14 cellular contexts compared by ENCODE assay signal in genomic region chr18:23939896-23940295, GRCh38.
DNase-seq lines count a peak whose midpoint lies in the region; ATAC-seq and TF ChIP-seq lines count a peak whose summit lies in the region.
"Had no signal": no experiment of that assay in that cellular context is flagged by ENCODE, and none has a peak within 500 bp of the region (broad histone marks: within the 10 kb centered on the region; RNA-seq: fewer than 3 reads in every experiment).

No MANE protein-coding gene starts in this region.

- no peaks in the 10 kb centered on the region for H3K27me3 ChIP-seq in heart left ventricle

- TF ChIP-seq CTCF in heart left ventricle (IDR thresholded peaks at IDR 0.05): no peak

- peaks cover 0 to 7% (median 0%) of the 10 kb centered on the region in 12 donors for H3K4me1 ChIP-seq in heart left ventricle
- H3K4me1 ChIP-seq: Caco-2 had no signal

- CTCF ChIA-PET in T-cell (lab: Charles Lee): interaction anchor here (1.0 to 1.8 kb wide), 3 partner anchors 13 to 78 kb away, joined by 3 to 4 read pairs (median 4); no protein-coding TSS in a partner anchor

- H3K36me3 Mint-ChIP-seq in T-helper 17 cell (ENCODE audit: low read depth): no peaks in the 10 kb centered on the region
- no peaks in the 10 kb centered on the region for H3K36me3 Mint-ChIP-seq in T-cell

- H3K36me3 ChIP-seq in heart left ventricle: peaks cover 0 to 13% (median 0%) of the 10 kb centered on the region in 9 donors

- H3K27me3 Mint-ChIP-seq in T-helper 17 cell: no peaks in the 10 kb centered on the region
- no peaks in the 10 kb centered on the region for H3K27me3 Mint-ChIP-seq in T-cell
- H3K27me3 Mint-ChIP-seq: CD4-positive, alpha-beta T cell had no signal

- intact Hi-C loops in Right ventricle myocardium superior (cut with DNase I): no loop called here
- intact Hi-C loops in heart left ventricle (cut with DNase I): no loop called here

- H3K4me1 Mint-ChIP-seq in T-helper 17 cell (peaks cover 53% of the 10 kb centered on the region), T-cell (peaks cover 64 to 78% (median 73%) of the 10 kb centered on the region in 3 donors)

- WGBS in heart left ventricle, 4 donors: 90 to 95% (median 90%) methylated on average over 7 of the region's 7 CpGs

- peak overlapping the region; percentile 21 for H3K27ac Mint-ChIP-seq in T-helper 17 cell
- no peak overlapping the region for H3K27ac Mint-ChIP-seq in T-cell
- H3K27ac Mint-ChIP-seq: CD4-positive, alpha-beta T cell had no signal

- H3K4me3 ChIP-seq in heart left ventricle: no peak overlapping the region
- H3K4me3 ChIP-seq: GM23248 had no signal

- H3K4me3 Mint-ChIP-seq in T-helper 17 cell (no peak overlapping the region), T-cell (no peak overlapping the region)
- H3K4me3 Mint-ChIP-seq: CD4-positive, alpha-beta T cell had no signal

- no peak for TF ChIP-seq POLR2A in heart left ventricle (IDR thresholded peaks at IDR 0.05)

- POLR2A ChIA-PET in T-cell (lab: Charles Lee): interaction anchor here (0.6 kb wide), 2 partner anchors 30 to 325 kb away, joined by 3 to 4 read pairs; no protein-coding TSS in a partner anchor

- ATAC-seq in Right ventricle myocardium superior (ENCODE audit: poor library complexity): peak; percentile 31
- no peak for ATAC-seq in heart left ventricle
- no peak for ATAC-seq in T-helper 17 cell
- no peak for ATAC-seq in HG02981 (IDR thresholded peaks at IDR 0.05; ENCODE audit: unreplicated experiment)
- no peak for ATAC-seq in T-cell (replicated peaks in 1 of 4)

- no peak overlapping the region for H3K27ac ChIP-seq in heart left ventricle
- H3K27ac ChIP-seq: C4-2B, GM23248 had no signal

- DNase-seq in Right ventricle myocardium superior (no peak), heart left ventricle (no peak), T-helper 17 cell (no peak), islet precursor cell (peak; percentile 35), kidney glomerular epithelial cell (lab: John Stamatoyannopoulos, UW) (no peak), T-cell (no peak)
- DNase-seq: ACHN; Caco-2; CD4-positive, alpha-beta T cell; GM23248; HCEC 1CT; IMR-90 had no signal

- H3K9me3 Mint-ChIP-seq in T-cell: no peaks in the 10 kb centered on the region
- H3K9me3 Mint-ChIP-seq: CD4-positive, alpha-beta T cell had no signal

- H3K9me3 ChIP-seq in heart left ventricle (no peaks in the 10 kb centered on the region), T-helper 17 cell (ENCODE audit: control insufficient read depth, low read length, poor library complexity, severe bottlenecking) (no peaks in the 10 kb centered on the region)
- H3K9me3 ChIP-seq: Caco-2 had no signal
